32 cellular contexts compared by ENCODE assay signal in genomic region chr12:2860170-2860569, GRCh38. TPM values are rescaled to one million over a fixed set of nuclear protein-coding genes. Genes with fewer than 3 reads are reported as not detected.
"Had no signal": no experiment of that assay in that cellular context is flagged by ENCODE, and none has a peak within 500 bp of the region (broad histone marks: within the 10 kb centered on the region; RNA-seq: fewer than 3 reads in every experiment).

No MANE protein-coding gene starts in this region.

- DNase-seq: cortex of kidney; effector CD8-positive, alpha-beta T cell; effector memory CD8-positive, alpha-beta T cell; endodermal cell; erythroblast; esophagus squamous epithelium; foreskin fibroblast; foreskin melanocyte; gastrocnemius medialis; glutamatergic neuron; head of caudate nucleus; heart right ventricle; hippocampal formation; left cardiac atrium; left lung; lower lobe of right lung; mesenchymal stem cell; mucosa of descending colon; naive B cell; naive thymus-derived CD8-positive, alpha-beta T cell had no signal

- H3K9me3 ChIP-seq: esophagus squamous epithelium, gastrocnemius medialis, heart right ventricle, left lung, lower lobe of right lung, mucosa of descending colon had no signal

- H3K27ac Mint-ChIP-seq: dendritic cell treated with granulocyte-macrophage colony-stimulating factor and Interleukin-4, amounts not matched to agents 40 ng/mL and 50 ng/mL, for 4 days; mesothelial cell of epicardium had no signal

- ATAC-seq: effector memory CD8-positive, alpha-beta T cell; esophagus mucosa; gastrocnemius medialis; heart right ventricle; left cardiac atrium; left lung; left ventricle myocardium superior; lower lobe of right lung; mucosa of descending colon; naive thymus-derived CD8-positive, alpha-beta T cell had no signal

- H3K4me3 Mint-ChIP-seq: dendritic cell treated with granulocyte-macrophage colony-stimulating factor and Interleukin-4, amounts not matched to agents 40 ng/mL and 50 ng/mL, for 4 days; effector memory CD8-positive, alpha-beta T cell; endodermal cell; mesothelial cell of epicardium; naive B cell; naive thymus-derived CD8-positive, alpha-beta T cell had no signal

- H3K27me3 Mint-ChIP-seq: dendritic cell treated with granulocyte-macrophage colony-stimulating factor and Interleukin-4, amounts not matched to agents 40 ng/mL and 50 ng/mL, for 4 days; effector memory CD8-positive, alpha-beta T cell; naive B cell; naive thymus-derived CD8-positive, alpha-beta T cell had no signal

- H3K36me3 Mint-ChIP-seq: naive B cell had no signal

- H3K9me3 Mint-ChIP-seq: dendritic cell treated with granulocyte-macrophage colony-stimulating factor and Interleukin-4, amounts not matched to agents 40 ng/mL and 50 ng/mL, for 4 days; effector memory CD8-positive, alpha-beta T cell; endodermal cell; mesothelial cell of epicardium; naive B cell; naive thymus-derived CD8-positive, alpha-beta T cell had no signal

- H3K36me3 ChIP-seq: gastrocnemius medialis, lower lobe of right lung had no signal

- H3K4me1 ChIP-seq: esophagus squamous epithelium, left lung, lower lobe of right lung had no signal

- H3K27ac ChIP-seq: epithelial cell of prostate, left lung, lower lobe of right lung had no signal

- H3K4me3 ChIP-seq: esophagus squamous epithelium, gastrocnemius medialis, heart right ventricle, left lung, lower lobe of right lung, mucosa of descending colon had no signal

RNA-seq across cellular contexts. Expression of gene TEX52, which starts 3.3 kb away (rescaled TPM):
- total RNA-seq: dermis microvascular lymphatic vessel endothelial cell; esophagus mucosa; esophagus squamous epithelium; glomerular endothelial cell; heart right ventricle; kidney epithelial cell; left cardiac atrium; left lung; left ventricle myocardium superior; lower leg skin; lower lobe of right lung; lung microvascular endothelial cell; mesenteric fat pad; mesothelial cell of epicardium; mucosa of descending colon; myocyte; naive thymus-derived CD8-positive, alpha-beta T cell had no signal

RNA-seq across cellular contexts. Expression of gene NRIP2, which starts 25.3 kb away (rescaled TPM):
- total RNA-seq: endodermal cell; glomerular endothelial cell; kidney epithelial cell; lung microvascular endothelial cell; mesothelial cell of epicardium; naive thymus-derived CD8-positive, alpha-beta T cell had no signal
